Comparison of ENCODE assay signal across 11 cellular contexts in the genomic region with DNA sequence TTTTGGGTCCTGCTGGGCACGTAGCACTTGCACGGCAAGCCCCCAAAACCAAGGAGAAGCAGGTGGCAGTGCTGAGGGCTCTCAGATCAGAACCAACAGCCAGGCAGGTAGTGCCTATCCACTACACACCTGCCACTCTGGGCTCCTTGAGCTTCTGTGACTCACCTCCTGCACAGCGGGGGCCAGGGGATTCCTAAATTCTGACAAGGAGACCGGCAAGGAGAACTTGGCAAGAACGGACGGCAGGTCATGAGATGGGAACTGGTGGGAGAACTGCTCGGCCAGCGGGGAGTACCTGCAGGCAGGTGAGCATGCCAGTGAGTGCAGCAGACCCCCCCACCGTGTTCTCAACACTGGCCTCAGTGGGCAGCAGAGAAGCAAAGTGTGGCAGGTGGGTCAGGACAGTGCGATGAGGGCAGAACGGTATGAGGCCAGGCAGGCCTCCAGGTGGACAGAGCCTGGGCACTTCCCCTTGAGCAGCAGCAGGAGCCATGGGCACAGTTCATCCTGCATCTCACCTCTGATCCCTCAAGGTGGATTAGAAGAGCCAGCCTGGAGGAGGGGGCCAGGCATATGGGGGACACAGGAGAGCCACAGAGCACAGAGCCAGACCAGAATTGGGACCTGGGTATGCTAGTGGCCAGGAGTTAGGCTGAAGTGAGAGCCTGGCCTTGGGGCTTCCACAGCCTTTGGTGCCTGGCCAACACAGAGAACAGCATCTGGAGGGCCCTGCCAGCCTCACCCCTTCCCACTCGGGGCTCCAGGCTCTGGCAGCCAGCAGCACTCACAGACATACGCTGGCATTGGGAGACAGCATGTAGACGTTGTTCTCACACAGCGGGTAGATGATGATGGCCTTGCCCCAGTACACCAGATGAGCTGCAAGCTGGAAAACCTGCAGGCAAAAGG. TPM values are rescaled to one million over a fixed set of nuclear protein-coding genes. Genes with fewer than 3 reads are reported as not detected.
DNase-seq lines count a peak whose midpoint lies in the region; ATAC-seq and TF ChIP-seq lines count a peak whose summit lies in the region.
"Had no signal": no experiment of that assay in that cellular context is flagged by ENCODE, and none has a peak within 500 bp of the region (broad histone marks: within the 10 kb centered on the region; RNA-seq: fewer than 3 reads in every experiment).

No MANE protein-coding gene starts in this region.

- TF ChIP-seq CTCF in RWPE1 (conservative IDR thresholded peaks at IDR 0.05; ENCODE audit: low read depth) (no peak), gastrocnemius medialis (IDR thresholded peaks at IDR 0.05 in 4 of 5, conservative IDR thresholded peaks at IDR 0.05 in 1 of 5) (no peak), transverse colon (IDR thresholded peaks at IDR 0.05) (no peak)

- WGBS in transverse colon (ENCODE audit: low coverage in 1 of 2), 2 donors = 93 to 100% methylated on average over 1 to 14 of the region's 15 CpGs

- TF ChIP-seq EP300 in transverse colon (IDR thresholded peaks at IDR 0.05; ENCODE audit: low read depth) = no peak

- H3K36me3 ChIP-seq in gastrocnemius medialis = peaks cover 0 to 25% of the 10 kb centered on the region in 2 donors
- no peaks in the 10 kb centered on the region for H3K36me3 ChIP-seq in transverse colon

- H3K27me3 ChIP-seq in gastrocnemius medialis (no peaks in the 10 kb centered on the region), transverse colon (no peaks in the 10 kb centered on the region)
- H3K27me3 ChIP-seq: body of pancreas had no signal

- no peak for TF ChIP-seq POLR2A in gastrocnemius medialis (IDR thresholded peaks at IDR 0.05)
- TF ChIP-seq POLR2A in transverse colon (IDR thresholded peaks at IDR 0.05) = no peak

- intact Hi-C loops in gastrocnemius medialis (cut with DNase I; ENCODE audit: low total_unique reads) = no loop called here
- intact Hi-C loops in activated T-helper 1 cell treated with anti-CD3 and anti-CD28 coated beads, Interleukin-12 subunit alpha, Interleukin-12 subunit beta, Interleukin-2, Interleukin-4 antibody, amounts not matched to agents 30 ng/mL and 10 ng/mL and 1 ng/mL, durations not matched to agents 14 hours and 24 hours and 36 hours (cut with micrococcal nuclease) = no loop called here
- intact Hi-C loops in transverse colon (cut with DNase I; ENCODE audit: low total_unique reads) = no loop called here

- no peak overlapping the region for H3K4me3 Mint-ChIP-seq in activated T-helper 1 cell treated with anti-CD3 and anti-CD28 coated beads, Interleukin-12 subunit alpha, Interleukin-12 subunit beta, Interleukin-2, Interleukin-4 antibody, amounts not matched to agents 30 ng/mL and 10 ng/mL and 1 ng/mL, durations not matched to agents 14 hours and 24 hours and 36 hours
- H3K4me3 Mint-ChIP-seq: activated naive CD4-positive, alpha-beta T cell treated with anti-CD3 and anti-CD28 coated beads, Interleukin-2, amount 10 ng/mL, durations not matched to agents 7 days and 5 days had no signal

- no peaks in the 10 kb centered on the region for H3K27me3 Mint-ChIP-seq in activated T-helper 1 cell treated with anti-CD3 and anti-CD28 coated beads, Interleukin-12 subunit alpha, Interleukin-12 subunit beta, Interleukin-2, Interleukin-4 antibody, amounts not matched to agents 30 ng/mL and 10 ng/mL and 1 ng/mL, durations not matched to agents 14 hours and 24 hours and 36 hours (ENCODE audit: insufficient read depth)
- H3K27me3 Mint-ChIP-seq: activated naive CD4-positive, alpha-beta T cell treated with anti-CD3 and anti-CD28 coated beads, Interleukin-2, amount 10 ng/mL, durations not matched to agents 7 days and 5 days had no signal

- no peak overlapping the region for H3K4me3 ChIP-seq in gastrocnemius medialis
- H3K4me3 ChIP-seq in transverse colon = no peak overlapping the region
- H3K4me3 ChIP-seq: body of pancreas had no signal

- H3K27ac ChIP-seq in RWPE1 (peak overlapping the region; percentile 41), gastrocnemius medialis (peak overlapping the region; percentile 58 to 81 (median 78)), transverse colon (no peak overlapping the region)
- H3K27ac ChIP-seq: body of pancreas had no signal

- H3K9me3 Mint-ChIP-seq in activated T-helper 1 cell treated with anti-CD3 and anti-CD28 coated beads, Interleukin-12 subunit alpha, Interleukin-12 subunit beta, Interleukin-2, Interleukin-4 antibody, amounts not matched to agents 30 ng/mL and 10 ng/mL and 1 ng/mL, durations not matched to agents 14 hours and 24 hours and 36 hours = no peaks in the 10 kb centered on the region
- H3K9me3 Mint-ChIP-seq: activated naive CD4-positive, alpha-beta T cell treated with anti-CD3 and anti-CD28 coated beads, Interleukin-2, amount 10 ng/mL, durations not matched to agents 7 days and 5 days had no signal

- no peak for ATAC-seq in gastrocnemius medialis
- ATAC-seq: body of pancreas, left colon had no signal

- POLR2A ChIA-PET in RWPE1 (lab: Yijun Ruan, JAX; ENCODE audit: low non-redundant PET) = no interaction called here

- in situ Hi-C loops in gastrocnemius medialis (cut with MboI; ENCODE audit: low sequenced_read_pairs in 4 of 4) = no loop called here
- in situ Hi-C loops in transverse colon (cut with MboI; ENCODE audit: low pct_ligation_motif_present in 1 of 4, low pct_unique_long_range_greater_than_20kb in 1 of 4, low sequenced_read_pairs in 3 of 4) = no loop called here

- no peak overlapping the region for H3K27ac Mint-ChIP-seq in activated T-helper 1 cell treated with anti-CD3 and anti-CD28 coated beads, Interleukin-12 subunit alpha, Interleukin-12 subunit beta, Interleukin-2, Interleukin-4 antibody, amounts not matched to agents 30 ng/mL and 10 ng/mL and 1 ng/mL, durations not matched to agents 14 hours and 24 hours and 36 hours
- H3K27ac Mint-ChIP-seq: activated naive CD4-positive, alpha-beta T cell treated with anti-CD3 and anti-CD28 coated beads, Interleukin-2, amount 10 ng/mL, durations not matched to agents 7 days and 5 days had no signal

- peak; percentile 38 for DNase-seq in NCI-H1092 (lab: John Stamatoyannopoulos, UW)
- no peak for DNase-seq in RWPE1 (ENCODE audit: low spot score)
- DNase-seq in gastrocnemius medialis = no peak
- no peak for DNase-seq in activated T-helper 1 cell treated with anti-CD3 and anti-CD28 coated beads, Interleukin-12 subunit alpha, Interleukin-12 subunit beta, Interleukin-2, Interleukin-4 antibody, amounts not matched to agents 30 ng/mL and 10 ng/mL and 1 ng/mL, durations not matched to agents 14 hours and 24 hours and 36 hours (ENCODE audit: low spot score)
- DNase-seq in transverse colon = no peak
- DNase-seq: activated CD4-positive, alpha-beta T cell treated with anti-CD3 and anti-CD28 coated beads for 4 hours; activated naive CD4-positive, alpha-beta T cell treated with anti-CD3 and anti-CD28 coated beads, Interleukin-2, amount 10 ng/mL, durations not matched to agents 7 days and 5 days; body of pancreas; left colon; stimulated activated CD4-positive, alpha-beta T cell treated with anti-CD3 and anti-CD28 coated beads, Interleukin-1b, Interleukin-23, amount 100 ng/mL, for 48 hours; T-helper 9 cell had no signal

- no peaks in the 10 kb centered on the region for H3K4me1 Mint-ChIP-seq in activated T-helper 1 cell treated with anti-CD3 and anti-CD28 coated beads, Interleukin-12 subunit alpha, Interleukin-12 subunit beta, Interleukin-2, Interleukin-4 antibody, amounts not matched to agents 30 ng/mL and 10 ng/mL and 1 ng/mL, durations not matched to agents 14 hours and 24 hours and 36 hours (ENCODE audit: low read depth)

- H3K9me3 ChIP-seq in gastrocnemius medialis (no peaks in the 10 kb centered on the region), transverse colon (no peaks in the 10 kb centered on the region)
- H3K9me3 ChIP-seq: body of pancreas had no signal

- H3K36me3 Mint-ChIP-seq in activated T-helper 1 cell treated with anti-CD3 and anti-CD28 coated beads, Interleukin-12 subunit alpha, Interleukin-12 subunit beta, Interleukin-2, Interleukin-4 antibody, amounts not matched to agents 30 ng/mL and 10 ng/mL and 1 ng/mL, durations not matched to agents 14 hours and 24 hours and 36 hours (ENCODE audit: low read depth) = peaks cover 8% of the 10 kb centered on the region

- CTCF ChIA-PET in RWPE1 (lab: Yijun Ruan, JAX) = interaction anchor here (0.6 to 6.7 kb wide), 3 partner anchors 25 to 1619 kb away, joined by 4 to 135 read pairs (median 6); no protein-coding TSS in a partner anchor

- H3K4me1 ChIP-seq in gastrocnemius medialis (peaks cover 23 to 25% of the 10 kb centered on the region in 2 donors), transverse colon (peaks cover 0 to 8% (median 0%) of the 10 kb centered on the region in 4 donors)

RNA-seq across cellular contexts. Expression of a gene that starts 14.7 kb away (rescaled TPM):
- total RNA-seq in gastrocnemius medialis (100 to 1,000 TPM in 1 of 4 donors, 10 to 100 TPM in 3; 75.0 to 124 (median 83.0) TPM), transverse colon (10 to 100 TPM; 22.3 to 63.2 (median 51.2) TPM)
- 73.9 and 77.5 TPM in 2 replicates for total RNA-seq in activated T-helper 1 cell treated with anti-CD3 and anti-CD28 coated beads, Interleukin-12 subunit alpha, Interleukin-12 subunit beta, Interleukin-2, Interleukin-4 antibody, amounts not matched to agents 30 ng/mL and 10 ng/mL and 1 ng/mL, durations not matched to agents 14 hours and 24 hours and 36 hours

RNA-seq across cellular contexts. Expression of a gene that starts 20.3 kb away (rescaled TPM):
- total RNA-seq in gastrocnemius medialis = 10 to 100 TPM in 1 of 4 donors, 1 to 10 TPM in 3; 5.6 to 22.6 (median 9.1) TPM
- 0.52 and 0.96 TPM in 2 replicates for total RNA-seq in activated T-helper 1 cell treated with anti-CD3 and anti-CD28 coated beads, Interleukin-12 subunit alpha, Interleukin-12 subunit beta, Interleukin-2, Interleukin-4 antibody, amounts not matched to agents 30 ng/mL and 10 ng/mL and 1 ng/mL, durations not matched to agents 14 hours and 24 hours and 36 hours
- 100 to 1,000 TPM in 1 of 4 donors, 10 to 100 TPM in 3; 11.9 to 179 (median 33.8) TPM for total RNA-seq in transverse colon

RNA-seq across cellular contexts. Expression of a gene that starts 39.1 kb away (rescaled TPM):
- total RNA-seq in gastrocnemius medialis = 10 to 100 TPM; 42.8 to 77.6 (median 69.7) TPM
- 98.9 and 101 TPM in 2 replicates for total RNA-seq in activated T-helper 1 cell treated with anti-CD3 and anti-CD28 coated beads, Interleukin-12 subunit alpha, Interleukin-12 subunit beta, Interleukin-2, Interleukin-4 antibody, amounts not matched to agents 30 ng/mL and 10 ng/mL and 1 ng/mL, durations not matched to agents 14 hours and 24 hours and 36 hours
- 10 to 100 TPM in 3 of 4 donors, 1 to 10 TPM in 1; 5.6 to 27.9 (median 20.2) TPM for total RNA-seq in transverse colon

RNA-seq across cellular contexts. Expression of a gene that starts 39.3 kb away (rescaled TPM):
- total RNA-seq in gastrocnemius medialis (1 to 10 TPM; 2.2 to 3.7 (median 2.9) TPM), transverse colon (10 to 100 TPM in 1 of 4 donors, 1 to 10 TPM in 2, not detected in 1; 4.6 to 12.7 (median 5.2) TPM)
- 90.6 and 91.3 TPM in 2 replicates for total RNA-seq in activated T-helper 1 cell treated with anti-CD3 and anti-CD28 coated beads, Interleukin-12 subunit alpha, Interleukin-12 subunit beta, Interleukin-2, Interleukin-4 antibody, amounts not matched to agents 30 ng/mL and 10 ng/mL and 1 ng/mL, durations not matched to agents 14 hours and 24 hours and 36 hours

RNA-seq across cellular contexts. Expression of a gene that starts 45.8 kb away (rescaled TPM):
- 10 to 100 TPM; 12.4 to 24.1 (median 19.4) TPM for total RNA-seq in gastrocnemius medialis
- 51.5 and 51.8 TPM in 2 replicates for total RNA-seq in activated T-helper 1 cell treated with anti-CD3 and anti-CD28 coated beads, Interleukin-12 subunit alpha, Interleukin-12 subunit beta, Interleukin-2, Interleukin-4 antibody, amounts not matched to agents 30 ng/mL and 10 ng/mL and 1 ng/mL, durations not matched to agents 14 hours and 24 hours and 36 hours
- 10 to 100 TPM; 12.8 to 99.5 (median 22.6) TPM for total RNA-seq in transverse colon

Comparison
In these comparisons a context has a peak if more than half of its experiments do, and no peak if none do; other contexts are left out.
1. H3K27ac ChIP-seq: peak in RWPE1 (single experiment) and gastrocnemius medialis (4 of 4); none in transverse colon (0 of 4).